In the genomic region with DNA sequence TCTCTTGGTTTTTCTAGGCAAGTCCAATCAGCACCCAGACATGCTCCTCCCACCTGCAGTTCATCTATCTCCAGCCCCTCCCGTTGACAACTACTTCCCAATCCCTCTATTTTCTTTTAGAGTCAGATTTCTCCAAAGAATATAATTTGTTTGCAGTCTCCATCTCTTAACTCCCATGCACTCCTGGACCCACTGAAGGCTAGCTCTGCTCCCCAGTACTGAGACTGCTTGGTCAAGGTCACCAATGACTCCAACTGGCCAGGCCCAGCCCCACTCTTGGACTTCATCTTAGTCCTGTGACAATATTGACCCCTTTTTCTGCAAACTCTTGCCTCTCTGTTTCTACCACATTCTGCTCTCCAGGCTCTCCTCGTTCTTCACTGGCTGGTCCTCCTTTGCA, we compare ENCODE assay signal across 29 cellular contexts.
"Had no signal": no experiment of that assay in that cellular context is flagged by ENCODE, and none has a peak within 500 bp of the region (broad histone marks: within the 10 kb centered on the region; RNA-seq: fewer than 3 reads in every experiment).

No MANE protein-coding gene starts in this region.

- H3K4me1 Mint-ChIP-seq: stimulated activated effector memory CD8-positive, alpha-beta T cell treated with anti-CD3 and anti-CD28 coated beads, Interleukin-12 subunit alpha, Interleukin-12 subunit beta, amount 100 ng/mL, for 72 hours; stimulated activated naive CD8-positive, alpha-beta T cell treated with anti-CD3 and anti-CD28 coated beads, Interleukin-15, amount 100 ng/mL, for 72 hours had no signal

- ATAC-seq: stimulated activated effector memory CD8-positive, alpha-beta T cell treated with anti-CD3 and anti-CD28 coated beads, Interleukin-12 subunit alpha, Interleukin-12 subunit beta, amount 100 ng/mL, for 72 hours; stimulated activated memory B cell treated with anti-CD40 and anti-IgM and Interleukin-4, amounts not matched to agents 10 μg/mL and 1 μg/mL and 100 μg/mL, for 72 hours; stimulated activated naive B cell treated with anti-CD40 and anti-IgM and Interleukin-4, amounts not matched to agents 10 μg/mL and 1 μg/mL and 100 μg/mL, for 72 hours; stimulated activated naive CD8-positive, alpha-beta T cell treated with anti-CD3 and anti-CD28 coated beads, Interleukin-15, amount 100 ng/mL, for 72 hours; stimulated activated naive CD8-positive, alpha-beta T cell treated with anti-CD3 and anti-CD28 coated beads, Interleukin-15, Interleukin-2, amounts not matched to agents 100 U/mL and 50 U/mL, for 24 hours; upper lobe of right lung had no signal

- H3K4me3 ChIP-seq: stomach, suprapubic skin, testis, thoracic aorta, thyroid gland, tibial artery, tibial nerve, transverse colon, upper lobe of left lung, upper lobe of right lung, uterus, vagina had no signal

- H3K27ac Mint-ChIP-seq: stimulated activated effector memory CD8-positive, alpha-beta T cell treated with anti-CD3 and anti-CD28 coated beads, Interleukin-12 subunit alpha, Interleukin-12 subunit beta, amount 100 ng/mL, for 72 hours; stimulated activated memory B cell treated with anti-CD40 and anti-IgM and Interleukin-4, amounts not matched to agents 10 μg/mL and 1 μg/mL and 100 μg/mL, for 72 hours; stimulated activated naive B cell treated with anti-CD40 and anti-IgM and Interleukin-4, amounts not matched to agents 10 μg/mL and 1 μg/mL and 100 μg/mL, for 72 hours; stimulated activated naive CD8-positive, alpha-beta T cell treated with anti-CD3 and anti-CD28 coated beads, Interleukin-15, amount 100 ng/mL, for 72 hours; stimulated activated naive CD8-positive, alpha-beta T cell treated with anti-CD3 and anti-CD28 coated beads, Interleukin-15, Interleukin-2, amounts not matched to agents 100 ng/mL and 50 ng/mL, for 24 hours; type B pancreatic cell had no signal

- H3K27me3 Mint-ChIP-seq: stimulated activated memory B cell treated with anti-CD40 and anti-IgM and Interleukin-4, amounts not matched to agents 10 μg/mL and 1 μg/mL and 100 μg/mL, for 72 hours; type B pancreatic cell had no signal

- H3K9me3 Mint-ChIP-seq: stimulated activated effector memory CD8-positive, alpha-beta T cell treated with anti-CD3 and anti-CD28 coated beads, Interleukin-12 subunit alpha, Interleukin-12 subunit beta, amount 100 ng/mL, for 72 hours; stimulated activated memory B cell treated with anti-CD40 and anti-IgM and Interleukin-4, amounts not matched to agents 10 μg/mL and 1 μg/mL and 100 μg/mL, for 72 hours; stimulated activated naive B cell treated with anti-CD40 and anti-IgM and Interleukin-4, amounts not matched to agents 10 μg/mL and 1 μg/mL and 100 μg/mL, for 72 hours; stimulated activated naive CD8-positive, alpha-beta T cell treated with anti-CD3 and anti-CD28 coated beads, Interleukin-15, amount 100 ng/mL, for 72 hours; stimulated activated naive CD8-positive, alpha-beta T cell treated with anti-CD3 and anti-CD28 coated beads, Interleukin-15, Interleukin-2, amounts not matched to agents 100 ng/mL and 50 ng/mL, for 24 hours; type B pancreatic cell had no signal

- H3K4me3 Mint-ChIP-seq: stimulated activated effector memory CD8-positive, alpha-beta T cell treated with anti-CD3 and anti-CD28 coated beads, Interleukin-12 subunit alpha, Interleukin-12 subunit beta, amount 100 ng/mL, for 72 hours; stimulated activated memory B cell treated with anti-CD40 and anti-IgM and Interleukin-4, amounts not matched to agents 10 μg/mL and 1 μg/mL and 100 μg/mL, for 72 hours; stimulated activated naive B cell treated with anti-CD40 and anti-IgM and Interleukin-4, amounts not matched to agents 10 μg/mL and 1 μg/mL and 100 μg/mL, for 72 hours; stimulated activated naive CD8-positive, alpha-beta T cell treated with anti-CD3 and anti-CD28 coated beads, Interleukin-15, amount 100 ng/mL, for 72 hours; stimulated activated naive CD8-positive, alpha-beta T cell treated with anti-CD3 and anti-CD28 coated beads, Interleukin-15, Interleukin-2, amounts not matched to agents 100 ng/mL and 50 ng/mL, for 24 hours; type B pancreatic cell had no signal

- FAIRE-seq: urothelium cell line had no signal

- H3K27me3 ChIP-seq: stomach, suprapubic skin, testis, thyroid gland, tibial artery, tibial nerve, transverse colon, upper lobe of left lung, upper lobe of right lung, uterus, vagina had no signal

- H3K4me1 ChIP-seq: tibial nerve, upper lobe of right lung, uterus had no signal

- H3K36me3 Mint-ChIP-seq: stimulated activated effector memory CD8-positive, alpha-beta T cell treated with anti-CD3 and anti-CD28 coated beads, Interleukin-12 subunit alpha, Interleukin-12 subunit beta, amount 100 ng/mL, for 72 hours; stimulated activated memory B cell treated with anti-CD40 and anti-IgM and Interleukin-4, amounts not matched to agents 10 μg/mL and 1 μg/mL and 100 μg/mL, for 72 hours; stimulated activated naive B cell treated with anti-CD40 and anti-IgM and Interleukin-4, amounts not matched to agents 10 μg/mL and 1 μg/mL and 100 μg/mL, for 72 hours; type B pancreatic cell had no signal

- H3K36me3 ChIP-seq: stomach, suprapubic skin, thoracic aorta, thyroid gland, tibial artery, tibial nerve, transverse colon, upper lobe of left lung, upper lobe of right lung, uterus, vagina had no signal

- DNase-seq: stimulated activated CD4-positive, alpha-beta T cell treated with anti-CD3 and anti-CD28 coated beads, Interleukin-2, amount 100 ng/mL, for 48 hours; stimulated activated CD4-positive, alpha-beta T cell treated with anti-CD3 and anti-CD28 coated beads, Interleukin-4, amount 100 ng/mL, for 1 hour; stimulated activated CD4-positive, alpha-beta T cell treated with anti-CD3 and anti-CD28 coated beads, Interleukin-4, amount 100 ng/mL, for 24 hours; stimulated activated CD4-positive, alpha-beta T cell treated with anti-CD3 and anti-CD28 coated beads, Interleukin-4, amount 100 ng/mL, for 4 hours; stimulated activated CD8-positive, alpha-beta memory T cell treated with anti-CD3 and anti-CD28 coated beads, Interleukin-4, amount 100 ng/mL, for 48 hours; stimulated activated naive B cell treated with anti-CD40 and anti-IgM and Interleukin-4, amounts not matched to agents 10 μg/mL and 1 μg/mL and 100 μg/mL, for 72 hours; stimulated activated naive CD4-positive, alpha-beta T cell; stimulated activated naive CD4-positive, alpha-beta T cell treated with Interleukin-2 at 50 U/mL for 16 hours; stimulated activated naive CD8-positive, alpha-beta T cell treated with anti-CD3 and anti-CD28 coated beads, Interleukin-15, amount 100 ng/mL, for 72 hours; stimulated activated naive CD8-positive, alpha-beta T cell treated with anti-CD3 and anti-CD28 coated beads, Interleukin-15, Interleukin-2, amounts not matched to agents 100 U/mL and 50 U/mL, for 24 hours; stomach; substantia nigra; thyroid gland; trophoblast cell; upper lobe of left lung; upper lobe of right lung; uterus had no signal

- H3K9me3 ChIP-seq: stomach, suprapubic skin, testis, thoracic aorta, thyroid gland, tibial artery, tibial nerve, transverse colon, upper lobe of left lung, upper lobe of right lung, uterus, vagina had no signal

- H3K27ac ChIP-seq: stomach, suprapubic skin, testis, thoracic aorta, thyroid gland, tibial artery, tibial nerve, transverse colon, upper lobe of left lung, upper lobe of right lung, uterus, vagina had no signal
